ENCODE assay signal across 1 cellular context in the genomic region with DNA sequence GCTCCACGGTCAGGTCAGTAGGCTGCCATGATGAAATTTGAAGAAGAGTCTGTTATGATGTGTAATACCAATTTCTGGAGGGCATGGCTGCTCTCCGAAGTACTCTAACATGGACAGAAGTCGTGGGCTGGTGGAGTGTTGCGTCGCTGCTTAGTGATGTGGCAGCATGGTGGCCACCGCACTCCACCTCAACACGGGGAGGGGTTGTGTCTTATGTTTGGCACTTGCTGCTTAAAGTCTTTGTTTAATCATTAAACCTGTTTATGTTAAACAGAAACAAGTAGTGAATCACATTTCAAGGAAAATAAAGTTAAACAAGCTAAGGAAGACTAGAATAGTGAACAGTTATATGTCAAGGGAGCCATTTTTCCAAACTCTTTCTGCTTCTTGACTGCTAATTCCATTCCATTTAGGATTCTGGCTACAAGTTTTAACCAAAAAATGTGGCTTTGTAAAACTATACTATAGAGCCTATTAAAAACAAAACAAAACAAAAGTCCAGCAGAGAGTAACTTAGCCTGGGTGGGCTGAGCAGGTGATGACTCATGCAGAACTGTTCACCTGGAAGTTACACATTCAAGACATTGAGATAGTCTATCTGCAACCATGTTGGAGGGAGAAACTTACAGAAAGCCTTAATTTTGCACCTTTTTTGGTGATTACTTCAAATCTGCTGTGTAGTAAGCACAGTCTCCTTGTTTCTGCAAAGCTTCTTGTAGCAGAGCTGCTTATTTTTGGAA.
TF ChIP-seq lines count a peak whose summit lies in the region.

No MANE protein-coding gene starts in this region.

TF ChIP-seq in HEK293, 187 proteins besides CTCF, POLR2A, EP300 and RAD21 (continued from another document):
- peak; percentile 71 for TF ChIP-seq PRDM10 (tag by site-specific recombination; IDR thresholded peaks at IDR 0.05)
